11 cellular contexts compared by ENCODE assay signal in genomic region chr3:59456852-59457485, GRCh38.
DNase-seq lines count a peak whose midpoint lies in the region; ATAC-seq and TF ChIP-seq lines count a peak whose summit lies in the region.
"Had no signal": no experiment of that assay in that cellular context is flagged by ENCODE, and none has a peak within 500 bp of the region (broad histone marks: within the 10 kb centered on the region; RNA-seq: fewer than 3 reads in every experiment).

No MANE protein-coding gene starts in this region.

- DNase-seq in activated T-cell treated with anti-CD3 and anti-CD28 coated beads for 48 hours (ENCODE audit: low read depth) (peak; percentile 9), activated T-cell treated with anti-CD3 and anti-CD28 coated beads for 4 hours (no peak), Right ventricle myocardium inferior (ENCODE audit: missing footprints) (no peak), AG20443 (ENCODE audit: low spot score) (no peak), foreskin fibroblast (no peak)
- peak; percentile 43 for DNase-seq in stimulated activated CD8-positive, alpha-beta memory T cell treated with anti-CD3 and anti-CD28 coated beads, Interleukin-4, amount 100 ng/mL, for 48 hours
- DNase-seq: AML-193, heart left ventricle, uterus had no signal

- TF ChIP-seq CTCF in foreskin fibroblast (IDR thresholded peaks at IDR 0.05; ENCODE audit: low read depth, low read length): no peak

- ATAC-seq in GM21576 (IDR thresholded peaks at IDR 0.05; ENCODE audit: unreplicated experiment) (peak; percentile 98), HG03280 (IDR thresholded peaks at IDR 0.05; ENCODE audit: unreplicated experiment) (peak; percentile 92), Right ventricle myocardium inferior (no peak)
- ATAC-seq: heart left ventricle had no signal

- intact Hi-C loops in Right ventricle myocardium inferior (cut with DNase I): no loop called here

- H3K4me3 ChIP-seq in foreskin fibroblast (ENCODE audit: low read depth in 1 of 2, low read length in 2 of 2): no peak overlapping the region
- H3K4me3 ChIP-seq: heart left ventricle, uterus had no signal

Comparison
In these comparisons a context has a peak if more than half of its experiments do, and no peak if none do; other contexts are left out.
1. DNase-seq: peak in activated T-cell treated with anti-CD3 and anti-CD28 coated beads for 48 hours (single experiment) and stimulated activated CD8-positive, alpha-beta memory T cell treated with anti-CD3 and anti-CD28 coated beads, Interleukin-4, amount 100 ng/mL, for 48 hours (single experiment); none in activated T-cell treated with anti-CD3 and anti-CD28 coated beads for 4 hours (single experiment), Right ventricle myocardium inferior (single experiment), AG20443 (single experiment) and foreskin fibroblast (0 of 2).